1 cellular context compared by ENCODE assay signal in the genomic region with DNA sequence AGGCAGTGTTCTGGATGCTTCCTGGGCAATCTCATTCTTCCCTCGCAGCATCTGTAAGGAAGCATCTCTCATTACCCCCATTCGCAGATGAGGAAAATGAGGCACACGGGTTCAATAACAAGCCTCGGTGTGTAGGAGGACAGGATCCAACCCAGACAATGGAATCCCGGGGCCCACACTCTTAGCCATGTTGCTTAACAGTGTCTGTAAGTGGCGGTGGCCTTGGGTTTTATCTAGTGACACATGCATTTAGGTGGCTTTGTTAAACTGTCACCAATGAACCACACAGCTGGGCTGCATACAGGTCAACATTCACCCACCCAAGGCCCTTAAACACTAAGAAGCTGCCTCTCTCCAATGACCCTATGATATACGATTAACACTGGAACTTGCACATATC.
TF ChIP-seq lines count a peak whose summit lies in the region.

No MANE protein-coding gene starts in this region.

TF ChIP-seq in HepG2, 621 proteins besides CTCF, POLR2A, EP300 and RAD21 (continued from another document and continues in another):
- no peak for TF ChIP-seq ATF1 (CRISPR knock-in tag; IDR thresholded peaks at IDR 0.05)
- TF ChIP-seq HOXA7 (CRISPR knock-in tag; IDR thresholded peaks at IDR 0.05), result no peak
- TF ChIP-seq, protein P1, sequence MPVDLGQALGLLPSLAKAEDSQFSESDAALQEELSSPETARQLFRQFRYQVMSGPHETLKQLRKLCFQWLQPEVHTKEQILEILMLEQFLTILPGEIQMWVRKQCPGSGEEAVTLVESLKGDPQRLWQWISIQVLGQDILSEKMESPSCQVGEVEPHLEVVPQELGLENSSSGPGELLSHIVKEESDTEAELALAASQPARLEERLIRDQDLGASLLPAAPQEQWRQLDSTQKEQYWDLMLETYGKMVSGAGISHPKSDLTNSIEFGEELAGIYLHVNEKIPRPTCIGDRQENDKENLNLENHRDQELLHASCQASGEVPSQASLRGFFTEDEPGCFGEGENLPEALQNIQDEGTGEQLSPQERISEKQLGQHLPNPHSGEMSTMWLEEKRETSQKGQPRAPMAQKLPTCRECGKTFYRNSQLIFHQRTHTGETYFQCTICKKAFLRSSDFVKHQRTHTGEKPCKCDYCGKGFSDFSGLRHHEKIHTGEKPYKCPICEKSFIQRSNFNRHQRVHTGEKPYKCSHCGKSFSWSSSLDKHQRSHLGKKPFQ (CRISPR knock-in tag; IDR thresholded peaks at IDR 0.05; ENCODE audit: insufficient replicate concordance), result no peak
- TF ChIP-seq KMT2A (CRISPR knock-in tag; IDR thresholded peaks at IDR 0.05), result peak; percentile 65; the same call in 1 of the 2 replicates
- TF ChIP-seq CBX2 (IDR thresholded peaks at IDR 0.05; ENCODE audit: low read depth, low read length), result no peak
- no peak for TF ChIP-seq CBX2 (CRISPR knock-in tag; IDR thresholded peaks at IDR 0.05; ENCODE audit: low read depth)
- TF ChIP-seq, protein P2, sequence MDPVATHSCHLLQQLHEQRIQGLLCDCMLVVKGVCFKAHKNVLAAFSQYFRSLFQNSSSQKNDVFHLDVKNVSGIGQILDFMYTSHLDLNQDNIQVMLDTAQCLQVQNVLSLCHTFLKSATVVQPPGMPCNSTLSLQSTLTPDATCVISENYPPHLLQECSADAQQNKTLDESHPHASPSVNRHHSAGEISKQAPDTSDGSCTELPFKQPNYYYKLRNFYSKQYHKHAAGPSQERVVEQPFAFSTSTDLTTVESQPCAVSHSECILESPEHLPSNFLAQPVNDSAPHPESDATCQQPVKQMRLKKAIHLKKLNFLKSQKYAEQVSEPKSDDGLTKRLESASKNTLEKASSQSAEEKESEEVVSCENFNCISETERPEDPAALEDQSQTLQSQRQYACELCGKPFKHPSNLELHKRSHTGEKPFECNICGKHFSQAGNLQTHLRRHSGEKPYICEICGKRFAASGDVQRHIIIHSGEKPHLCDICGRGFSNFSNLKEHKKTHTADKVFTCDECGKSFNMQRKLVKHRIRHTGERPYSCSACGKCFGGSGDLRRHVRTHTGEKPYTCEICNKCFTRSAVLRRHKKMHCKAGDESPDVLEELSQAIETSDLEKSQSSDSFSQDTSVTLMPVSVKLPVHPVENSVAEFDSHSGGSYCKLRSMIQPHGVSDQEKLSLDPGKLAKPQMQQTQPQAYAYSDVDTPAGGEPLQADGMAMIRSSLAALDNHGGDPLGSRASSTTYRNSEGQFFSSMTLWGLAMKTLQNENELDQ (CRISPR knock-in tag; IDR thresholded peaks at IDR 0.05; ENCODE audit: borderline replicate concordance), result no peak
- no peak for TF ChIP-seq MED8 (CRISPR knock-in tag; IDR thresholded peaks at IDR 0.05; ENCODE audit: insufficient replicate concordance)
- peak; percentile 64; the same call in 1 of the 2 replicates for TF ChIP-seq JUND (CRISPR knock-in tag; IDR thresholded peaks at IDR 0.05)
- TF ChIP-seq ZNF589 (CRISPR knock-in tag; conservative IDR thresholded peaks at IDR 0.05), result no peak
- TF ChIP-seq SUZ12 (IDR thresholded peaks at IDR 0.05; ENCODE audit: low read depth, low read length), result no peak
- peak; percentile 77; the same call in 1 of the 2 replicates for TF ChIP-seq FOXK1 (CRISPR knock-in tag; IDR thresholded peaks at IDR 0.05; ENCODE audit: borderline replicate concordance, low read depth)
- peak; percentile 19 for TF ChIP-seq YY1 (IDR thresholded peaks at IDR 0.05; ENCODE audit: insufficient read depth, insufficient replicate concordance, low read depth, low read length)
- TF ChIP-seq, protein P3, sequence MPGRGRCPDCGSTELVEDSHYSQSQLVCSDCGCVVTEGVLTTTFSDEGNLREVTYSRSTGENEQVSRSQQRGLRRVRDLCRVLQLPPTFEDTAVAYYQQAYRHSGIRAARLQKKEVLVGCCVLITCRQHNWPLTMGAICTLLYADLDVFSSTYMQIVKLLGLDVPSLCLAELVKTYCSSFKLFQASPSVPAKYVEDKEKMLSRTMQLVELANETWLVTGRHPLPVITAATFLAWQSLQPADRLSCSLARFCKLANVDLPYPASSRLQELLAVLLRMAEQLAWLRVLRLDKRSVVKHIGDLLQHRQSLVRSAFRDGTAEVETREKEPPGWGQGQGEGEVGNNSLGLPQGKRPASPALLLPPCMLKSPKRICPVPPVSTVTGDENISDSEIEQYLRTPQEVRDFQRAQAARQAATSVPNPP (CRISPR knock-in tag; IDR thresholded peaks at IDR 0.05), result no peak
- no peak for TF ChIP-seq HNRNPLL (IDR thresholded peaks at IDR 0.05; ENCODE audit: low read depth, low read length, poor library complexity, severe bottlenecking)
- TF ChIP-seq, protein P4, sequence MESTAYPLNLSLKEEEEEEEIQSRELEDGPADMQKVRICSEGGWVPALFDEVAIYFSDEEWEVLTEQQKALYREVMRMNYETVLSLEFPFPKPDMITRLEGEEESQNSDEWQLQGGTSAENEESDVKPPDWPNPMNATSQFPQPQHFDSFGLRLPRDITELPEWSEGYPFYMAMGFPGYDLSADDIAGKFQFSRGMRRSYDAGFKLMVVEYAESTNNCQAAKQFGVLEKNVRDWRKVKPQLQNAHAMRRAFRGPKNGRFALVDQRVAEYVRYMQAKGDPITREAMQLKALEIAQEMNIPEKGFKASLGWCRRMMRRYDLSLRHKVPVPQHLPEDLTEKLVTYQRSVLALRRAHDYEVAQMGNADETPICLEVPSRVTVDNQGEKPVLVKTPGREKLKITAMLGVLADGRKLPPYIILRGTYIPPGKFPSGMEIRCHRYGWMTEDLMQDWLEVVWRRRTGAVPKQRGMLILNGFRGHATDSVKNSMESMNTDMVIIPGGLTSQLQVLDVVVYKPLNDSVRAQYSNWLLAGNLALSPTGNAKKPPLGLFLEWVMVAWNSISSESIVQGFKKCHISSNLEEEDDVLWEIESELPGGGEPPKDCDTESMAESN (CRISPR knock-in tag; conservative IDR thresholded peaks at IDR 0.05), result 0 out of 2 replicates have a peak, but pooled peaks have one; percentile 36
- TF ChIP-seq, protein P5, sequence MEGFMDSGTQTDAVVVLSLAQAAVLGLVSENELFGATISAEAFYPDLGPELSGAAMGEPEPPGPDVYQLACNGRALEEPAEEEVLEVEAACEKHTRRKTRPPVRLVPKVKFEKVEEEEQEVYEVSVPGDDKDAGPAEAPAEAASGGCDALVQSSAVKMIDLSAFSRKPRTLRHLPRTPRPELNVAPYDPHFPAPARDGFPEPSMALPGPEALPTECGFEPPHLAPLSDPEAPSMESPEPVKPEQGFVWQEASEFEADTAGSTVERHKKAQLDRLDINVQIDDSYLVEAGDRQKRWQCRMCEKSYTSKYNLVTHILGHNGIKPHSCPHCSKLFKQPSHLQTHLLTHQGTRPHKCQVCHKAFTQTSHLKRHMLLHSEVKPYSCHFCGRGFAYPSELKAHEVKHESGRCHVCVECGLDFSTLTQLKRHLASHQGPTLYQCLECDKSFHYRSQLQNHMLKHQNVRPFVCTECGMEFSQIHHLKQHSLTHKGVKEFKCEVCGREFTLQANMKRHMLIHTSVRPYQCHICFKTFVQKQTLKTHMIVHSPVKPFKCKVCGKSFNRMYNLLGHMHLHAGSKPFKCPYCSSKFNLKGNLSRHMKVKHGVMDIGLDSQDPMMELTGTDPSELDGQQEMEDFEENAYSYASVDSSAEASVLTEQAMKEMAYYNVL (CRISPR knock-in tag; IDR thresholded peaks at IDR 0.05; ENCODE audit: borderline replicate concordance), result peak; percentile 24; the same call in 1 of the 2 replicates
- TF ChIP-seq, protein P6, sequence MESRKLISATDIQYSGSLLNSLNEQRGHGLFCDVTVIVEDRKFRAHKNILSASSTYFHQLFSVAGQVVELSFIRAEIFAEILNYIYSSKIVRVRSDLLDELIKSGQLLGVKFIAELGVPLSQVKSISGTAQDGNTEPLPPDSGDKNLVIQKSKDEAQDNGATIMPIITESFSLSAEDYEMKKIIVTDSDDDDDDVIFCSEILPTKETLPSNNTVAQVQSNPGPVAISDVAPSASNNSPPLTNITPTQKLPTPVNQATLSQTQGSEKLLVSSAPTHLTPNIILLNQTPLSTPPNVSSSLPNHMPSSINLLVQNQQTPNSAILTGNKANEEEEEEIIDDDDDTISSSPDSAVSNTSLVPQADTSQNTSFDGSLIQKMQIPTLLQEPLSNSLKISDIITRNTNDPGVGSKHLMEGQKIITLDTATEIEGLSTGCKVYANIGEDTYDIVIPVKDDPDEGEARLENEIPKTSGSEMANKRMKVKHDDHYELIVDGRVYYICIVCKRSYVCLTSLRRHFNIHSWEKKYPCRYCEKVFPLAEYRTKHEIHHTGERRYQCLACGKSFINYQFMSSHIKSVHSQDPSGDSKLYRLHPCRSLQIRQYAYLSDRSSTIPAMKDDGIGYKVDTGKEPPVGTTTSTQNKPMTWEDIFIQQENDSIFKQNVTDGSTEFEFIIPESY (CRISPR knock-in tag; IDR thresholded peaks at IDR 0.05), result no peak
- no peak for TF ChIP-seq SNAPC2 (CRISPR knock-in tag; IDR thresholded peaks at IDR 0.05)
- peak; percentile 58; the same call in 1 of the 2 replicates for TF ChIP-seq DPF2 (CRISPR knock-in tag; IDR thresholded peaks at IDR 0.05; ENCODE audit: borderline replicate concordance, low read depth)
- TF ChIP-seq ZMYM3 (CRISPR knock-in tag; IDR thresholded peaks at IDR 0.05), result peak; percentile 72
- peak; percentile 55; the same call in 1 of the 2 replicates for TF ChIP-seq ELF3 (CRISPR knock-in tag; IDR thresholded peaks at IDR 0.05)
- no peak for TF ChIP-seq ZNF274 (CRISPR knock-in tag; IDR thresholded peaks at IDR 0.05)
- peak; percentile 48; the same call in 1 of the 2 replicates for TF ChIP-seq THAP11 (CRISPR knock-in tag; IDR thresholded peaks at IDR 0.05)
- no peak for TF ChIP-seq ZNF329 (CRISPR knock-in tag; IDR thresholded peaks at IDR 0.05; ENCODE audit: low read depth)
- TF ChIP-seq, protein P7, sequence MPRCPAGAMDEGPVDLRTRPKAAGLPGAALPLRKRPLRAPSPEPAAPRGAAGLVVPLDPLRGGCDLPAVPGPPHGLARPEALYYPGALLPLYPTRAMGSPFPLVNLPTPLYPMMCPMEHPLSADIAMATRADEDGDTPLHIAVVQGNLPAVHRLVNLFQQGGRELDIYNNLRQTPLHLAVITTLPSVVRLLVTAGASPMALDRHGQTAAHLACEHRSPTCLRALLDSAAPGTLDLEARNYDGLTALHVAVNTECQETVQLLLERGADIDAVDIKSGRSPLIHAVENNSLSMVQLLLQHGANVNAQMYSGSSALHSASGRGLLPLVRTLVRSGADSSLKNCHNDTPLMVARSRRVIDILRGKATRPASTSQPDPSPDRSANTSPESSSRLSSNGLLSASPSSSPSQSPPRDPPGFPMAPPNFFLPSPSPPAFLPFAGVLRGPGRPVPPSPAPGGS (CRISPR knock-in tag; IDR thresholded peaks at IDR 0.05), result no peak
- TF ChIP-seq TBL1XR1 (IDR thresholded peaks at IDR 0.05; ENCODE audit: borderline replicate concordance, low read length, partially characterized antibody), result peak; percentile 62
- no peak for TF ChIP-seq PAWR (CRISPR knock-in tag; IDR thresholded peaks at IDR 0.05; ENCODE audit: borderline replicate concordance)
- TF ChIP-seq ZNF629 (CRISPR knock-in tag; conservative IDR thresholded peaks at IDR 0.05), result peak; percentile 90
- no peak for TF ChIP-seq SRSF4 (IDR thresholded peaks at IDR 0.05; ENCODE audit: low read depth, low read length, poor library complexity, severe bottlenecking)
- no peak for TF ChIP-seq PHB2 (IDR thresholded peaks at IDR 0.05; ENCODE audit: partially characterized antibody)
- TF ChIP-seq SOX5 (CRISPR knock-in tag; IDR thresholded peaks at IDR 0.05; ENCODE audit: borderline replicate concordance), result peak; percentile 96
- TF ChIP-seq ZMYM4 (CRISPR knock-in tag; IDR thresholded peaks at IDR 0.05), result peak; percentile 73
- no peak for TF ChIP-seq ZBTB3 (CRISPR knock-in tag; IDR thresholded peaks at IDR 0.05; ENCODE audit: borderline replicate concordance, low read depth)
- TF ChIP-seq, protein P8, sequence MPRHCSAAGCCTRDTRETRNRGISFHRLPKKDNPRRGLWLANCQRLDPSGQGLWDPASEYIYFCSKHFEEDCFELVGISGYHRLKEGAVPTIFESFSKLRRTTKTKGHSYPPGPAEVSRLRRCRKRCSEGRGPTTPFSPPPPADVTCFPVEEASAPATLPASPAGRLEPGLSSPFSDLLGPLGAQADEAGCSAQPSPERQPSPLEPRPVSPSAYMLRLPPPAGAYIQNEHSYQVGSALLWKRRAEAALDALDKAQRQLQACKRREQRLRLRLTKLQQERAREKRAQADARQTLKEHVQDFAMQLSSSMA (CRISPR knock-in tag; IDR thresholded peaks at IDR 0.05), result no peak
- TF ChIP-seq, protein P9, sequence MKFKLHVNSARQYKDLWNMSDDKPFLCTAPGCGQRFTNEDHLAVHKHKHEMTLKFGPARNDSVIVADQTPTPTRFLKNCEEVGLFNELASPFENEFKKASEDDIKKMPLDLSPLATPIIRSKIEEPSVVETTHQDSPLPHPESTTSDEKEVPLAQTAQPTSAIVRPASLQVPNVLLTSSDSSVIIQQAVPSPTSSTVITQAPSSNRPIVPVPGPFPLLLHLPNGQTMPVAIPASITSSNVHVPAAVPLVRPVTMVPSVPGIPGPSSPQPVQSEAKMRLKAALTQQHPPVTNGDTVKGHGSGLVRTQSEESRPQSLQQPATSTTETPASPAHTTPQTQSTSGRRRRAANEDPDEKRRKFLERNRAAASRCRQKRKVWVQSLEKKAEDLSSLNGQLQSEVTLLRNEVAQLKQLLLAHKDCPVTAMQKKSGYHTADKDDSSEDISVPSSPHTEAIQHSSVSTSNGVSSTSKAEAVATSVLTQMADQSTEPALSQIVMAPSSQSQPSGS (CRISPR knock-in tag; IDR thresholded peaks at IDR 0.05), result no peak
- TF ChIP-seq ZZZ3 (CRISPR knock-in tag; IDR thresholded peaks at IDR 0.05; ENCODE audit: borderline replicate concordance), result no peak
- no peak for TF ChIP-seq ARHGAP35 (CRISPR knock-in tag; IDR thresholded peaks at IDR 0.05; ENCODE audit: borderline replicate concordance)
- no peak for TF ChIP-seq MAFG (CRISPR knock-in tag; IDR thresholded peaks at IDR 0.05)
- peak; percentile 92 for TF ChIP-seq CEBPG (CRISPR knock-in tag; IDR thresholded peaks at IDR 0.05)
- no peak for TF ChIP-seq FOXP1 (IDR thresholded peaks at IDR 0.05)
- peak; percentile 79 for TF ChIP-seq FOXP1 (CRISPR knock-in tag; IDR thresholded peaks at IDR 0.05)
- TF ChIP-seq ZC3H13 (CRISPR knock-in tag; IDR thresholded peaks at IDR 0.05), result no peak
- TF ChIP-seq, protein P10, sequence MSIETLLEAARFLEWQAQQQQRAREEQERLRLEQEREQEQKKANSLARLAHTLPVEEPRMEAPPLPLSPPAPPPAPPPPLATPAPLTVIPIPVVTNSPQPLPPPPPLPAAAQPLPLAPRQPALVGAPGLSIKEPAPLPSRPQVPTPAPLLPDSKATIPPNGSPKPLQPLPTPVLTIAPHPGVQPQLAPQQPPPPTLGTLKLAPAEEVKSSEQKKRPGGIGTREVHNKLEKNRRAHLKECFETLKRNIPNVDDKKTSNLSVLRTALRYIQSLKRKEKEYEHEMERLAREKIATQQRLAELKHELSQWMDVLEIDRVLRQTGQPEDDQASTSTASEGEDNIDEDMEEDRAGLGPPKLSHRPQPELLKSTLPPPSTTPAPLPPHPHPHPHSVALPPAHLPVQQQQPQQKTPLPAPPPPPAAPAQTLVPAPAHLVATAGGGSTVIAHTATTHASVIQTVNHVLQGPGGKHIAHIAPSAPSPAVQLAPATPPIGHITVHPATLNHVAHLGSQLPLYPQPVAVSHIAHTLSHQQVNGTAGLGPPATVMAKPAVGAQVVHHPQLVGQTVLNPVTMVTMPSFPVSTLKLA (IDR thresholded peaks at IDR 0.05), result peak; percentile 25; the same call in 1 of the 2 replicates
- TF ChIP-seq HOXD1 (CRISPR knock-in tag; IDR thresholded peaks at IDR 0.05), result no peak
- TF ChIP-seq CCDC6 (CRISPR knock-in tag; IDR thresholded peaks at IDR 0.05), result 0 out of 2 replicates have a peak, but pooled peaks have one; percentile 70
- no peak for TF ChIP-seq BRD4 (CRISPR knock-in tag; IDR thresholded peaks at IDR 0.05)
- TF ChIP-seq FOXO1 (CRISPR knock-in tag; IDR thresholded peaks at IDR 0.05), result peak; percentile 83
- TF ChIP-seq GABPA (IDR thresholded peaks at IDR 0.05; ENCODE audit: low read depth, low read length), result no peak
- TF ChIP-seq GABPA (CRISPR knock-in tag; IDR thresholded peaks at IDR 0.05; ENCODE audit: low read depth), result no peak
